ENCODE assay signal across 11 cellular contexts in genomic region chr9:124871156-124871561, GRCh38. TPM values are rescaled to one million over a fixed set of nuclear protein-coding genes. Genes with fewer than 3 reads are reported as not detected.
A peak's percentile ranks its signal among the peaks of the same experiment; 100 is the strongest.
DNase-seq lines count a peak whose midpoint lies in the region; ATAC-seq and TF ChIP-seq lines count a peak whose summit lies in the region.
"Had no signal": no experiment of that assay in that cellular context is flagged by ENCODE, and none has a peak within 500 bp of the region (broad histone marks: within the 10 kb centered on the region; RNA-seq: fewer than 3 reads in every experiment).

No MANE protein-coding gene starts in this region.

- H3K4me3 Mint-ChIP-seq in activated CD4-positive, alpha-beta T cell treated with anti-CD3 and anti-CD28 coated beads for 36 hours, result peak overlapping the region; percentile 98

- intact Hi-C loops in activated CD4-positive, alpha-beta T cell treated with anti-CD3 and anti-CD28 coated beads for 36 hours (cut with DNase I, micrococcal nuclease), result loop anchor here (2.0 to 5.0 kb wide), 6 partner anchors 24 to 454 kb away; partner anchors contain the start of genes GOLGA1 (in 1 of the 2), HSPA5 (in 1 of the 2), PSMB7 (in 1 of the 2) and SCAI (in 1 of the 2)

- H3K4me1 Mint-ChIP-seq in activated CD4-positive, alpha-beta T cell treated with anti-CD3 and anti-CD28 coated beads for 36 hours, result peaks cover 49% of the 10 kb centered on the region

- H3K27ac Mint-ChIP-seq in activated CD4-positive, alpha-beta T cell treated with anti-CD3 and anti-CD28 coated beads for 36 hours, result peak overlapping the region; percentile 98

- DNase-seq in activated CD4-positive, alpha-beta T cell treated with anti-CD3 and anti-CD28 coated beads for 36 hours, result no peak
- DNase-seq in activated CD4-positive, alpha-beta T cell treated with anti-CD3 and anti-CD28 coated beads, Interleukin-2, amount 50 U/mL, for 4 hours, result no peak
- DNase-seq in epithelial cell of prostate (ENCODE audit: low read depth, low spot score) (no peak), smooth muscle cell (lab: John Stamatoyannopoulos, UW; ENCODE audit: unreplicated experiment) (no peak), mucosa of gallbladder (ENCODE audit: low spot score) (no peak), T1000 (lab: John Stamatoyannopoulos, UW) (no peak), NCI-H446 (lab: John Stamatoyannopoulos, UW) (no peak)
- DNase-seq: ACHN, activated gamma-delta T cell treated with Interleukin-2 at 50 U/mL for 16 hours, NCI-H345 had no signal

- H3F3A ChIP-seq in smooth muscle cell (ENCODE audit: low read depth), result peaks cover 14% of the 10 kb centered on the region

- H3K9me3 ChIP-seq in OCI-LY3 (ENCODE audit: insufficient read depth, low read length) (no peaks in the 10 kb centered on the region), smooth muscle cell (replicated peaks; ENCODE audit: low read depth) (no peaks in the 10 kb centered on the region)

- no peaks in the 10 kb centered on the region for H3K27me3 Mint-ChIP-seq in activated CD4-positive, alpha-beta T cell treated with anti-CD3 and anti-CD28 coated beads for 36 hours

- H4K20me1 ChIP-seq in OCI-LY3 (ENCODE audit: insufficient read depth, low read length) (peaks cover 53% of the 10 kb centered on the region), smooth muscle cell (ENCODE audit: low read depth) (peaks cover 63% of the 10 kb centered on the region)

- POLR2A ChIA-PET in activated CD4-positive, alpha-beta T cell treated with anti-CD3 and anti-CD28 coated beads for 36 hours (lab: Charles Lee), result interaction anchor here (3.1 kb wide), 1 partner anchor 10 kb away, joined by 33 read pairs; the partner anchor contains the start of genes ARPC5L and RPL35

- peak overlapping the region; percentile 81 for H3K4me3 ChIP-seq in OCI-LY3 (ENCODE audit: low read length)
- H3K4me3 ChIP-seq in smooth muscle cell, result peak overlapping the region; percentile 93

- 88% methylated on average over 11 of the region's 11 CpGs for WGBS in smooth muscle cell (ENCODE audit: low lambda C conversion rate)

- ATAC-seq in activated CD4-positive, alpha-beta T cell treated with anti-CD3 and anti-CD28 coated beads for 36 hours, result no peak

- TF ChIP-seq CTCF in OCI-LY3 (IDR thresholded peaks at IDR 0.05; ENCODE audit: low read depth, low read length) (no peak), smooth muscle cell (IDR thresholded peaks at IDR 0.05; ENCODE audit: borderline replicate concordance, insufficient read depth, poor library complexity, severe bottlenecking) (no peak)

- peaks cover 68% of the 10 kb centered on the region for H3K36me3 Mint-ChIP-seq in activated CD4-positive, alpha-beta T cell treated with anti-CD3 and anti-CD28 coated beads for 36 hours (ENCODE audit: low read depth)

- H3K79me2 ChIP-seq in OCI-LY3 (ENCODE audit: low read length), result peaks cover 88% of the 10 kb centered on the region
- peaks cover 79% of the 10 kb centered on the region for H3K79me2 ChIP-seq in smooth muscle cell (ENCODE audit: low read depth)

- H3K27ac ChIP-seq in OCI-LY3 (ENCODE audit: low read length) (peak overlapping the region; percentile 89), epithelial cell of prostate (peak overlapping the region; percentile 98), smooth muscle cell (ENCODE audit: low read depth) (peak overlapping the region; percentile 99)

- CTCF ChIA-PET in activated CD4-positive, alpha-beta T cell treated with anti-CD3 and anti-CD28 coated beads for 36 hours (lab: Charles Lee), result interaction anchor here (1.1 to 4.2 kb wide), 3 partner anchors 9 to 100 kb away, joined by 4 to 21 read pairs (median 6); partner anchors contain the start of genes ARPC5L, NR6A1, RPL35 and WDR38

- H3K36me3 ChIP-seq in OCI-LY3 (replicated peaks; ENCODE audit: low read depth, low read length) (peaks cover 44% of the 10 kb centered on the region), smooth muscle cell (ENCODE audit: low read depth) (no peaks in the 10 kb centered on the region)

- H3K9ac ChIP-seq in OCI-LY3 (ENCODE audit: low read length) (peak overlapping the region; percentile 88), smooth muscle cell (ENCODE audit: low read depth) (peak overlapping the region; percentile 97)

- H3K4me1 ChIP-seq in OCI-LY3 (ENCODE audit: low read length) (peaks cover 38% of the 10 kb centered on the region), smooth muscle cell (ENCODE audit: low read depth) (peaks cover 16% of the 10 kb centered on the region)

- no peaks in the 10 kb centered on the region for H3K9me3 Mint-ChIP-seq in activated CD4-positive, alpha-beta T cell treated with anti-CD3 and anti-CD28 coated beads for 36 hours (ENCODE audit: low read depth)

- no peak overlapping the region for H2AFZ ChIP-seq in OCI-LY3 (ENCODE audit: low read depth, low read length)
- H2AFZ ChIP-seq in smooth muscle cell (ENCODE audit: low read depth), result no peak overlapping the region

- H3K27me3 ChIP-seq in OCI-LY3 (ENCODE audit: low read depth, low read length) (no peaks in the 10 kb centered on the region), smooth muscle cell (ENCODE audit: low read depth) (no peaks in the 10 kb centered on the region)

- H3K4me2 ChIP-seq in OCI-LY3 (ENCODE audit: low read length) (peak overlapping the region; percentile 93), smooth muscle cell (peak overlapping the region; percentile 100)

RNA-seq across cellular contexts. Expression of gene ARPC5L, which starts 9.2 kb away (rescaled TPM):
- total RNA-seq in activated CD4-positive, alpha-beta T cell treated with anti-CD3 and anti-CD28 coated beads for 36 hours, result 10 to 100 TPM; 51.9 to 95.9 TPM
- total RNA-seq in smooth muscle cell (20.9 and 30.4 TPM in 2 replicates), mucosa of gallbladder (33.7 TPM)
- polyA plus RNA-seq in smooth muscle cell, result 69.8 and 83.9 TPM in 2 replicates

RNA-seq across cellular contexts. Expression of gene RPL35, which starts 9.4 kb away (rescaled TPM):
- 1,000 to 10,000 TPM; 2,227 to 2,561 TPM for total RNA-seq in activated CD4-positive, alpha-beta T cell treated with anti-CD3 and anti-CD28 coated beads for 36 hours
- total RNA-seq in smooth muscle cell, result 1,579 and 1,932 TPM in 2 replicates
- polyA plus RNA-seq in smooth muscle cell, result 1,321 and 1,396 TPM in 2 replicates
- 704 TPM for total RNA-seq in mucosa of gallbladder

RNA-seq across cellular contexts. Expression of gene WDR38, which starts 17.9 kb away (rescaled TPM):
- total RNA-seq in activated CD4-positive, alpha-beta T cell treated with anti-CD3 and anti-CD28 coated beads for 36 hours, result not detected
- not detected in 2 replicates for total RNA-seq in smooth muscle cell
- 0.41 TPM in 1 of 2 replicates, not detected in the other for polyA plus RNA-seq in smooth muscle cell
- total RNA-seq in mucosa of gallbladder, result not detected
